In genomic region chr9:30301271-30301963, GRCh38 we compare ENCODE assay signal across 16 cellular contexts.
DNase-seq lines count a peak whose midpoint lies in the region; ATAC-seq and TF ChIP-seq lines count a peak whose summit lies in the region.
"Had no signal": no experiment of that assay in that cellular context is flagged by ENCODE, and none has a peak within 500 bp of the region (broad histone marks: within the 10 kb centered on the region; RNA-seq: fewer than 3 reads in every experiment).

No MANE protein-coding gene starts in this region.

- H3F3A ChIP-seq in GM23338 (replicated peaks; ENCODE audit: low read depth): no peaks in the 10 kb centered on the region

- no peak overlapping the region for H3K27ac Mint-ChIP-seq in GM23338
- H3K27ac Mint-ChIP-seq in effector memory CD8-positive, alpha-beta T cell: no peak overlapping the region
- H3K27ac Mint-ChIP-seq: activated naive CD8-positive, alpha-beta T cell treated with anti-CD3 and anti-CD28 coated beads, Interleukin-2, amount 50 U/mL, for 24 hours; activated T-helper 1 cell treated with anti-CD3 and anti-CD28 coated beads, Interleukin-12 subunit alpha, Interleukin-12 subunit beta, Interleukin-2, Interleukin-4 antibody, amounts not matched to agents 30 ng/mL and 10 ng/mL and 1 ng/mL, durations not matched to agents 14 hours and 24 hours and 36 hours; T-helper 1 cell treated with Interleukin-12 subunit alpha and Interleukin-12 subunit beta and Interleukin-4 antibody, amounts not matched to agents 30 μg/mL and 1 μg/mL, for 36 hours had no signal

- H3K9me3 Mint-ChIP-seq in GM23338: peaks cover 9% of the 10 kb centered on the region; the same call in 2 of the 3 replicates
- H3K9me3 Mint-ChIP-seq in effector memory CD8-positive, alpha-beta T cell: peaks cover 0 to 3% of the 10 kb centered on the region in 2 donors
- H3K9me3 Mint-ChIP-seq: activated T-helper 1 cell treated with anti-CD3 and anti-CD28 coated beads, Interleukin-12 subunit alpha, Interleukin-12 subunit beta, Interleukin-2, Interleukin-4 antibody, amounts not matched to agents 30 ng/mL and 10 ng/mL and 1 ng/mL, durations not matched to agents 14 hours and 24 hours and 36 hours; T-helper 1 cell treated with Interleukin-12 subunit alpha and Interleukin-12 subunit beta and Interleukin-4 antibody, amounts not matched to agents 30 μg/mL and 1 μg/mL, for 36 hours had no signal

- no peak for TF ChIP-seq CTCF in GM23338 (conservative IDR thresholded peaks at IDR 0.05; ENCODE audit: low read depth in 2 of 2)

- TF ChIP-seq POLR2A in erythroblast (IDR thresholded peaks at IDR 0.05; ENCODE audit: low read length): no peak

- no peaks in the 10 kb centered on the region for H3K27me3 Mint-ChIP-seq in GM23338 (ENCODE audit: insufficient read depth, low read depth, poor library complexity)
- H3K27me3 Mint-ChIP-seq in effector memory CD8-positive, alpha-beta T cell: no peaks in the 10 kb centered on the region
- H3K27me3 Mint-ChIP-seq: activated naive CD8-positive, alpha-beta T cell treated with anti-CD3 and anti-CD28 coated beads, Interleukin-2, amount 50 U/mL, for 24 hours had no signal

- peaks cover 10% of the 10 kb centered on the region; the same call in 2 of the 3 replicates for H3K36me3 Mint-ChIP-seq in GM23338 (ENCODE audit: low read depth)
- no peaks in the 10 kb centered on the region for H3K36me3 Mint-ChIP-seq in effector memory CD8-positive, alpha-beta T cell (ENCODE audit: insufficient read depth)

- H3K4me3 ChIP-seq in GM23338: no peak overlapping the region

- peaks cover 23% of the 10 kb centered on the region for H3K9me2 ChIP-seq in GM23338 (ENCODE audit: insufficient read depth)

- peak overlapping the region; percentile 18; the same call in 1 of the 2 replicates for H2AFZ ChIP-seq in GM23338

- DNase-seq in GM23338 (ENCODE audit: low spot score): no peak
- DNase-seq in OCI-M2 (lab: John Stamatoyannopoulos, UW; ENCODE audit: unreplicated experiment): peak; percentile 41
- peak; percentile 87 to 91 for DNase-seq in erythroblast (lab: John Stamatoyannopoulos, UW)
- DNase-seq in putamen (ENCODE audit: low spot score): peak; percentile 1
- no peak for DNase-seq in effector memory CD8-positive, alpha-beta T cell
- DNase-seq in activated effector memory CD4-positive, alpha-beta T cell treated with Interleukin-2 at 50 U/mL for 16 hours: no peak
- no peak for DNase-seq in activated naive CD4-positive, alpha-beta T cell (lab: John Stamatoyannopoulos, UW)
- DNase-seq: activated naive CD8-positive, alpha-beta T cell treated with anti-CD3 and anti-CD28 coated beads, Interleukin-2, amount 50 U/mL, for 24 hours; dermis blood vessel endothelial cell; DMS 273 treated with DMSO at 0.1 percent for 48 hours; NCI-H187; stimulated activated CD4-positive, alpha-beta T cell treated with anti-CD3 and anti-CD28 coated beads, Interleukin-4, amount 100 ng/mL, for 1 hour had no signal

- no peaks in the 10 kb centered on the region for H3K79me2 ChIP-seq in GM23338 (replicated peaks; ENCODE audit: insufficient read depth)

- no peak overlapping the region for H3K4me2 ChIP-seq in GM23338

- H3K4me1 ChIP-seq in GM23338 (ENCODE audit: insufficient read depth): no peaks in the 10 kb centered on the region

- H3K36me3 ChIP-seq in GM23338 (ENCODE audit: insufficient read depth): no peaks in the 10 kb centered on the region

- no peaks in the 10 kb centered on the region for H3K27me3 ChIP-seq in GM23338 (ENCODE audit: insufficient read depth)

- H3K4me1 Mint-ChIP-seq in GM23338: no peaks in the 10 kb centered on the region
- no peaks in the 10 kb centered on the region for H3K4me1 Mint-ChIP-seq in effector memory CD8-positive, alpha-beta T cell (ENCODE audit: low read depth in 2 of 2)
- H3K4me1 Mint-ChIP-seq: activated naive CD8-positive, alpha-beta T cell treated with anti-CD3 and anti-CD28 coated beads, Interleukin-2, amount 50 U/mL, for 24 hours had no signal

- no peaks in the 10 kb centered on the region for H4K20me1 ChIP-seq in GM23338 (replicated peaks; ENCODE audit: insufficient read depth)

- H3K4me3 Mint-ChIP-seq in GM23338: no peak overlapping the region
- no peak overlapping the region for H3K4me3 Mint-ChIP-seq in effector memory CD8-positive, alpha-beta T cell
- H3K4me3 Mint-ChIP-seq: activated naive CD8-positive, alpha-beta T cell treated with anti-CD3 and anti-CD28 coated beads, Interleukin-2, amount 50 U/mL, for 24 hours; activated T-helper 1 cell treated with anti-CD3 and anti-CD28 coated beads, Interleukin-12 subunit alpha, Interleukin-12 subunit beta, Interleukin-2, Interleukin-4 antibody, amounts not matched to agents 30 ng/mL and 10 ng/mL and 1 ng/mL, durations not matched to agents 14 hours and 24 hours and 36 hours; T-helper 1 cell treated with Interleukin-12 subunit alpha and Interleukin-12 subunit beta and Interleukin-4 antibody, amounts not matched to agents 30 μg/mL and 1 μg/mL, for 36 hours had no signal

- ATAC-seq in GM23338: no peak
- ATAC-seq in effector memory CD8-positive, alpha-beta T cell (replicated peaks): no peak
- no peak for ATAC-seq in GM18867 (IDR thresholded peaks at IDR 0.05; ENCODE audit: unreplicated experiment)
- ATAC-seq: activated CD4-positive, CD25-positive, alpha-beta regulatory T cell treated with anti-CD3 and anti-CD28 coated beads, Interleukin-2, amount 50 U/mL, for 24 hours; activated naive CD8-positive, alpha-beta T cell treated with anti-CD3 and anti-CD28 coated beads, Interleukin-2, amount 50 U/mL, for 24 hours had no signal

- no peak overlapping the region for H3K27ac ChIP-seq in GM23338 (ENCODE audit: low read depth)

TF ChIP-seq in GM23338, 12 proteins besides CTCF, POLR2A, EP300 and RAD21 (continues in another document):
- TF ChIP-seq STAT1 (IDR thresholded peaks at IDR 0.05; ENCODE audit: unreplicated experiment): no peak
- TF ChIP-seq ZNF462 (CRISPR knock-in tag; IDR thresholded peaks at IDR 0.05): no peak
- no peak for TF ChIP-seq JUNB (IDR thresholded peaks at IDR 0.05; ENCODE audit: unreplicated experiment)
- no peak for TF ChIP-seq ZNF331 (CRISPR knock-in tag; IDR thresholded peaks at IDR 0.05; ENCODE audit: low read depth)

Comparison
In these comparisons a context has a peak if more than half of its experiments do, and no peak if none do; other contexts are left out.
1. DNase-seq: peak in OCI-M2 (single experiment), erythroblast (2 of 2) and putamen (single experiment); none in GM23338 (single experiment), effector memory CD8-positive, alpha-beta T cell (0 of 3), activated effector memory CD4-positive, alpha-beta T cell treated with Interleukin-2 at 50 U/mL for 16 hours (single experiment) and activated naive CD4-positive, alpha-beta T cell (0 of 4).